ENCODE assay signal across 12 cellular contexts in genomic region chr6:151285121-151285520, GRCh38. TPM values are rescaled to one million over a fixed set of nuclear protein-coding genes. Genes with fewer than 3 reads are reported as not detected.
A peak's percentile ranks its signal among the peaks of the same experiment; 100 is the strongest.
DNase-seq lines count a peak whose midpoint lies in the region; ATAC-seq, FAIRE-seq and TF ChIP-seq lines count a peak whose summit lies in the region.
"Had no signal": no experiment of that assay in that cellular context is flagged by ENCODE, and none has a peak within 500 bp of the region (broad histone marks: within the 10 kb centered on the region; RNA-seq: fewer than 3 reads in every experiment).

No MANE protein-coding gene starts in this region.

- DNase-seq in AG20443 (ENCODE audit: low spot score): peak; percentile 55
- DNase-seq in PC-3: peak; percentile 37
- DNase-seq in fibroblast of peridontal ligament (ENCODE audit: extremely low read depth): peak; percentile 78
- DNase-seq in pancreas: no peak
- DNase-seq in activated CD8-positive, alpha-beta T cell treated with anti-CD3 and anti-CD28 coated beads for 36 hours: no peak
- no peak for DNase-seq in HT-29 (ENCODE audit: low spot score)
- DNase-seq in stimulated activated CD4-positive, alpha-beta T cell treated with anti-CD3 and anti-CD28 coated beads, Interleukin-1b, Interleukin-23, amount 100 ng/mL, for 48 hours: no peak
- DNase-seq: GOT3, NCI-H2029, occipital lobe had no signal

- H3K27me3 ChIP-seq in PC-3 (ENCODE audit: low read length) (no peaks in the 10 kb centered on the region), pancreas (no peaks in the 10 kb centered on the region)
- H3K27me3 ChIP-seq: ascending aorta had no signal

- H3K4me3 Mint-ChIP-seq in activated CD8-positive, alpha-beta T cell treated with anti-CD3 and anti-CD28 coated beads for 36 hours: no peak overlapping the region

- no peaks in the 10 kb centered on the region for H3K9me2 ChIP-seq in PC-3 (replicated peaks; ENCODE audit: low read length)

- no peak overlapping the region for H2AFZ ChIP-seq in PC-3 (ENCODE audit: low read length)

- H3K4me1 ChIP-seq in PC-3 (ENCODE audit: insufficient read depth, low read length) (peaks cover 10% of the 10 kb centered on the region; the same call in 1 of the 2 replicates), pancreas (no peaks in the 10 kb centered on the region)
- H3K4me1 ChIP-seq: ascending aorta had no signal

- no peaks in the 10 kb centered on the region for H3K9me3 Mint-ChIP-seq in activated CD8-positive, alpha-beta T cell treated with anti-CD3 and anti-CD28 coated beads for 36 hours

- H3K9me3 ChIP-seq in PC-3 (ENCODE audit: low read length) (no peaks in the 10 kb centered on the region), pancreas (no peaks in the 10 kb centered on the region)
- H3K9me3 ChIP-seq: ascending aorta had no signal

- no peaks in the 10 kb centered on the region for H3F3A ChIP-seq in PC-3 (ENCODE audit: low read length, unreplicated experiment)

- H3K79me2 ChIP-seq in PC-3 (ENCODE audit: low read length): peaks cover 21% of the 10 kb centered on the region; the same call in 1 of the 2 replicates

- no peak overlapping the region for H3K27ac ChIP-seq in PC-3 (ENCODE audit: low read length)
- no peak overlapping the region for H3K27ac ChIP-seq in pancreas

- H3K36me3 Mint-ChIP-seq in activated CD8-positive, alpha-beta T cell treated with anti-CD3 and anti-CD28 coated beads for 36 hours (ENCODE audit: low read depth): no peaks in the 10 kb centered on the region

- peaks cover 28% of the 10 kb centered on the region for H3K4me1 Mint-ChIP-seq in activated CD8-positive, alpha-beta T cell treated with anti-CD3 and anti-CD28 coated beads for 36 hours (ENCODE audit: low read depth)

- H3K36me3 ChIP-seq in PC-3 (ENCODE audit: low read depth, low read length): no peaks in the 10 kb centered on the region
- no peaks in the 10 kb centered on the region for H3K36me3 ChIP-seq in pancreas
- H3K36me3 ChIP-seq: ascending aorta had no signal

- H3K4me3 ChIP-seq in PC-3 (ENCODE audit: low read length) (no peak overlapping the region), pancreas (no peak overlapping the region)
- H3K4me3 ChIP-seq: ascending aorta had no signal

- FAIRE-seq in pancreas (lab: Jason Lieb, UNC): no peak

- ATAC-seq in PC-3 (peak; percentile 48; the same call in 1 of the 2 replicates), pancreas (peak in 3 of 4 donors; percentile 60 to 68 (median 62)), HG03571 (IDR thresholded peaks at IDR 0.05; ENCODE audit: unreplicated experiment) (no peak)
- no peak for ATAC-seq in activated CD8-positive, alpha-beta T cell treated with anti-CD3 and anti-CD28 coated beads for 36 hours

- H3K9ac ChIP-seq in PC-3 (ENCODE audit: low read length): no peak overlapping the region

- no peaks in the 10 kb centered on the region for H4K20me1 ChIP-seq in PC-3 (ENCODE audit: low read length)

- TF ChIP-seq CTCF in PC-3 (conservative IDR thresholded peaks at IDR 0.05; ENCODE audit: low read depth, low read length) (no peak), pancreas (IDR thresholded peaks at IDR 0.05) (no peak)
- no peak for TF ChIP-seq CTCF in activated CD8-positive, alpha-beta T cell treated with anti-CD3 and anti-CD28 coated beads for 36 hours (IDR thresholded peaks at IDR 0.05)

- no TSS peak for BruUV-seq in PC-3 (replicated peaks; lab: Mats Ljungman, UMichigan)

- H3K27me3 Mint-ChIP-seq in activated CD8-positive, alpha-beta T cell treated with anti-CD3 and anti-CD28 coated beads for 36 hours: peaks cover 21% of the 10 kb centered on the region

- no peak overlapping the region for H3K4me2 ChIP-seq in PC-3 (ENCODE audit: low read length)

- intact Hi-C loops in PC-3 (cut with micrococcal nuclease) (no loop called here), pancreas (cut with DNase I) (no loop called here)
- intact Hi-C loops in activated CD8-positive, alpha-beta T cell treated with anti-CD3 and anti-CD28 coated beads for 36 hours (cut with micrococcal nuclease): no loop called here

- POLR2A ChIA-PET in PC-3 (lab: Charles Lee; ENCODE audit: unreplicated experiment): interaction anchor here (0.6 kb wide), 1 partner anchor 919 kb away, joined by 4 read pairs; no protein-coding TSS in a partner anchor
- POLR2A ChIA-PET in activated CD8-positive, alpha-beta T cell treated with anti-CD3 and anti-CD28 coated beads for 36 hours (lab: Charles Lee): no interaction called here

- CTCF ChIA-PET in PC-3 (lab: Charles Lee): interaction anchor here (0.7 kb wide), 1 partner anchor 271 kb away, joined by 4 read pairs; no protein-coding TSS in a partner anchor
- CTCF ChIA-PET in activated CD8-positive, alpha-beta T cell treated with anti-CD3 and anti-CD28 coated beads for 36 hours (lab: Charles Lee): interaction anchor here (1.3 kb wide), 1 partner anchor 49 kb away, joined by 6 read pairs; no protein-coding TSS in a partner anchor

- H3K27ac Mint-ChIP-seq in activated CD8-positive, alpha-beta T cell treated with anti-CD3 and anti-CD28 coated beads for 36 hours: no peak overlapping the region

RNA-seq across cellular contexts. Expression of gene AKAP12, which starts 45.4 kb away (rescaled TPM):
- total RNA-seq in PC-3 (2014; rRNA removed) (109 and 146 TPM in 2 replicates), pancreas (10 to 100 TPM in 2 of 6 donors, 1 to 10 TPM in 4; 2.4 to 13.2 (median 5.4) TPM)
- polyA plus RNA-seq in pancreas: 1 to 10 TPM; 2.7 to 4.7 TPM
- total RNA-seq in activated CD8-positive, alpha-beta T cell treated with anti-CD3 and anti-CD28 coated beads for 36 hours: 1 to 10 TPM; 3.2 to 4.0 TPM
- 0.46 and 1.4 TPM in 2 replicates for total RNA-seq in HT-29 (2014; rRNA removed; shearing (Covaris generic))

Comparison
In these comparisons a context has a peak if more than half of its experiments do, and no peak if none do; other contexts are left out.
1. DNase-seq: peak in AG20443 (single experiment), PC-3 (single experiment) and fibroblast of peridontal ligament (single experiment); none in pancreas (0 of 6), activated CD8-positive, alpha-beta T cell treated with anti-CD3 and anti-CD28 coated beads for 36 hours (single experiment), HT-29 (single experiment) and stimulated activated CD4-positive, alpha-beta T cell treated with anti-CD3 and anti-CD28 coated beads, Interleukin-1b, Interleukin-23, amount 100 ng/mL, for 48 hours (single experiment).
2. ATAC-seq: peak in PC-3 (single experiment) and pancreas (3 of 4); none in activated CD8-positive, alpha-beta T cell treated with anti-CD3 and anti-CD28 coated beads for 36 hours (single experiment) and HG03571 (single experiment).